Comparison of ENCODE assay signal across 1 cellular context in the genomic region with DNA sequence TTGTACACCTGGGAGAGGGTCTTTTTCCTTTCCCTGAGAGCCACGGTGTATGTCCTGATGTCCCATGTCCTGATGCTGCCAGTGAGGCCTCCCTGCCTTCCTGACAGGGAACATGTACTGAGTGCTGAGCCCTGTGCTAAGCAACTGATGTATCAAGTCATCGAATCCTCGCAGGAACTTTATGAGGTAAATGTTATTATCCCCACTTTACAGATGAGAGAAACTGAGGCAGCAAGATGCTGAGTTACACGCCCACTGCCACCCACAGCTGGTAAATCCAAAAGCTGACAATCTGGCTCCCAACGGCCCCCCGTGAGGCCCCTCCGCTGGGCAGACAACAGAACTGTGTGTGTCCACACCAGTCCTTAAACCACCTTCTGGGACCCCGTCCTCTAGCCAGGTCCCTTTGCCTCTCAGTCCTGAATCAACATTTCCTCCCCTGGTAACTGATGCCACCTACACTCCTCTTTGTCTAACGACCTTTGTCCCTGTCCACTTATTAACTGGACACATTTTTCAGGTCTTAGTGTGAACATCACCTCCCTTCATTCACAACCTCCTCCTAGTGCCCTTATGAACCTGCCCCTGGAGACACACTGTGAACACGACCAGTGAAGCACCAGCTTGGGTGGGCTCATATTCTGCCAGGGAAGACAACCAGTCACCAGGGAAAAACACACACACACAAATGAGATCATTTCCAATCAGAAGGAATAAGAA.
TF ChIP-seq lines count a peak whose summit lies in the region.

No MANE protein-coding gene starts in this region.

TF ChIP-seq in IMR-90, 13 proteins besides CTCF, POLR2A, EP300 and RAD21:
- TF ChIP-seq RFX5 (IDR thresholded peaks at IDR 0.05; ENCODE audit: low read depth, low read length) = no peak
- no peak for TF ChIP-seq CEBPB (IDR thresholded peaks at IDR 0.05; ENCODE audit: low read depth, low read length)
- no peak for TF ChIP-seq CHD1 (IDR thresholded peaks at IDR 0.05; ENCODE audit: low read depth, low read length)
- no peak for TF ChIP-seq NFE2L2 (IDR thresholded peaks at IDR 0.05; ENCODE audit: low read depth, low read length)
- TF ChIP-seq ELK1 (IDR thresholded peaks at IDR 0.05; ENCODE audit: borderline replicate concordance, low read depth, low read length) = no peak
- no peak for TF ChIP-seq MXI1 (IDR thresholded peaks at IDR 0.05; ENCODE audit: borderline replicate concordance, low read depth, low read length)
- TF ChIP-seq MAZ (IDR thresholded peaks at IDR 0.05; ENCODE audit: borderline replicate concordance, low read depth, low read length) = no peak
- TF ChIP-seq SMC3 (IDR thresholded peaks at IDR 0.05; ENCODE audit: low read depth, low read length) = no peak
- no peak for TF ChIP-seq RCOR1 (IDR thresholded peaks at IDR 0.05; ENCODE audit: insufficient replicate concordance, low read length)
- no peak for TF ChIP-seq MAFK (IDR thresholded peaks at IDR 0.05; ENCODE audit: low read depth, low read length)
- no peak for TF ChIP-seq BHLHE40 (IDR thresholded peaks at IDR 0.05; ENCODE audit: low read depth, low read length)
- no peak for TF ChIP-seq FOS (IDR thresholded peaks at IDR 0.05; ENCODE audit: low read depth, low read length)
- no peak for TF ChIP-seq USF2 (IDR thresholded peaks at IDR 0.05; ENCODE audit: low read depth, low read length)
